In the genomic region with DNA sequence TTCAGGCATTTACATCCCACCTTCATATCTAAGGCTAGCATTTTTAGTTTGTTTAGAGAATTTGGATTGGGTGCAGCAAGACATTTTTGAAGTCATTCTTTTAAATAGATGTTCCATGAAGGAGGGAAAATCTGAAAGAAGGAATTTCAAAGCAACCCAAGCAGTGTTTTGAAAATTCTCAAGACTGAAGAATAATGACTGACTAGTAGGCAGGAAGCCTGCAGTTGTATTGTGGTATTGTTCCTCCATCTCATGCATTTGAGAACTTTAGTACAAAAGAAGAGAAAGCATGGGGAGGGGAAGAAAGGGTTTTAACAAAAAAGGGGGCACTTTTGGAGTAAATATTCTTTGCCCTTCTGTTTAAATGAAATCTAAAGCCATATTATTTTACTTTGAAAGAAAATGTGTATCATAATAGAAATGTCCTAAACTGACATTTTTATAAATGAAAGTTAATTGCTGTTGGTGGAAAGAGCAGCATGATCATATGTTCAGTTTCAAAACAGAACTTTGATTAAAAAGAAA, we compare ENCODE assay signal across 16 cellular contexts. TPM values are rescaled to one million over a fixed set of nuclear protein-coding genes. Genes with fewer than 3 reads are reported as not detected.
A peak's percentile ranks its signal among the peaks of the same experiment; 100 is the strongest.
DNase-seq lines count a peak whose midpoint lies in the region; ATAC-seq, FAIRE-seq and TF ChIP-seq lines count a peak whose summit lies in the region.
"Had no signal": no experiment of that assay in that cellular context is flagged by ENCODE, and none has a peak within 500 bp of the region (broad histone marks: within the 10 kb centered on the region; RNA-seq: fewer than 3 reads in every experiment).

No MANE protein-coding gene starts in this region.

- H3K79me2 ChIP-seq in endothelial cell of umbilical vein (ENCODE audit: control insufficient read depth, insufficient read depth, low read length), result peaks cover 82% of the 10 kb centered on the region

- TF ChIP-seq POLR2A in endothelial cell of umbilical vein (IDR thresholded peaks at IDR 0.05; ENCODE audit: low read depth, low read length), result no peak

- H3K4me3 Mint-ChIP-seq in CD4-positive, CD25-positive, alpha-beta regulatory T cell, result peak overlapping the region; percentile 54 to 81 (median 68)
- H3K4me3 Mint-ChIP-seq in WTC11, result no peak overlapping the region

- H3K27me3 ChIP-seq in CD4-positive, CD25-positive, alpha-beta regulatory T cell (ENCODE audit: control insufficient read depth, insufficient read depth, low read length), result no peaks in the 10 kb centered on the region
- H3K27me3 ChIP-seq in endothelial cell of umbilical vein (ENCODE audit: control insufficient read depth in 2 of 2, insufficient read depth in 2 of 2, low read length in 2 of 2), result no peaks in the 10 kb centered on the region
- H3K27me3 ChIP-seq: ascending aorta, stomach had no signal

- DNase-seq in CD4-positive, CD25-positive, alpha-beta regulatory T cell, result peak in 1 of 3 donors; percentile 39
- no peak for DNase-seq in GM18507 (ENCODE audit: extremely low spot score, insufficient read length, low read depth)
- DNase-seq in WTC11 (ENCODE audit: low spot score), result no peak
- DNase-seq in endothelial cell of umbilical vein (ENCODE audit: low read depth, low spot score), result peak; percentile 44
- no peak for DNase-seq in Ammon's horn (ENCODE audit: low spot score)
- DNase-seq: hippocampal formation, KBM-7, NCI-H1694, NCI-H524, stomach, T1000 had no signal

- peaks cover 47 to 83% (median 73%) of the 10 kb centered on the region in 4 donors for H3K4me1 Mint-ChIP-seq in CD4-positive, CD25-positive, alpha-beta regulatory T cell
- peaks cover 54% of the 10 kb centered on the region for H3K4me1 Mint-ChIP-seq in WTC11

- H3K9ac ChIP-seq in endothelial cell of umbilical vein (replicated peaks; ENCODE audit: extremely low read depth, insufficient read depth, low read length), result no peak overlapping the region

- CTCF ChIA-PET in WTC11 (lab: Charles Lee), result interaction anchor here (2.8 kb wide), 1 partner anchor 26 kb away, joined by 7 read pairs; no protein-coding TSS in a partner anchor
- CTCF ChIA-PET in endothelial cell of umbilical vein (lab: Charles Lee), result interaction anchor here (0.7 to 2.6 kb wide), 5 partner anchors 15 to 124 kb away, joined by 3 to 11 read pairs (median 3); no protein-coding TSS in a partner anchor

- peak overlapping the region; percentile 23 for H3K27ac ChIP-seq in CD4-positive, CD25-positive, alpha-beta regulatory T cell (ENCODE audit: insufficient read depth, low read length, poor library complexity, severe bottlenecking)
- no peak overlapping the region for H3K27ac ChIP-seq in endothelial cell of umbilical vein (ENCODE audit: insufficient read depth, low read depth, low read length)
- H3K27ac ChIP-seq: ascending aorta, coronary artery, stomach had no signal

- POLR2A ChIA-PET in WTC11 (lab: Charles Lee), result no interaction called here
- POLR2A ChIA-PET in endothelial cell of umbilical vein (lab: Charles Lee), result interaction anchor here (0.6 kb wide), 1 partner anchor 112 kb away, joined by 3 read pairs; no protein-coding TSS in a partner anchor

- no peaks in the 10 kb centered on the region for H4K20me1 ChIP-seq in endothelial cell of umbilical vein (replicated peaks; ENCODE audit: control insufficient read depth, extremely low read depth, insufficient read depth, low read length)

- peak; percentile 45 to 53 for ATAC-seq in CD4-positive, CD25-positive, alpha-beta regulatory T cell (ENCODE audit: low read depth in 2 of 2)
- ATAC-seq in WTC11 (no peak), HG02759 (IDR thresholded peaks at IDR 0.05; ENCODE audit: unreplicated experiment) (no peak), GM21737 (IDR thresholded peaks at IDR 0.05; ENCODE audit: unreplicated experiment) (no peak), HG02852 (IDR thresholded peaks at IDR 0.05; ENCODE audit: unreplicated experiment) (no peak)

- no peaks in the 10 kb centered on the region for H3K9me3 Mint-ChIP-seq in CD4-positive, CD25-positive, alpha-beta regulatory T cell
- no peaks in the 10 kb centered on the region for H3K9me3 Mint-ChIP-seq in WTC11

- peak overlapping the region; percentile 59 for H3K4me3 ChIP-seq in CD4-positive, CD25-positive, alpha-beta regulatory T cell (ENCODE audit: low read depth, low read length)
- no peak overlapping the region for H3K4me3 ChIP-seq in endothelial cell of umbilical vein (replicated peaks in 1 of 3; ENCODE audit: insufficient read depth in 1 of 3, low read depth in 1 of 3, low read length in 3 of 3)
- H3K4me3 ChIP-seq: ascending aorta, coronary artery, stomach had no signal

- H3K27ac Mint-ChIP-seq in CD4-positive, CD25-positive, alpha-beta regulatory T cell, result peak overlapping the region; percentile 4 to 74 (median 12)
- H3K27ac Mint-ChIP-seq in WTC11, result peak overlapping the region; percentile 65; the same call in 1 of the 2 replicates

- H3K27me3 Mint-ChIP-seq in CD4-positive, CD25-positive, alpha-beta regulatory T cell, result no peaks in the 10 kb centered on the region
- no peaks in the 10 kb centered on the region for H3K27me3 Mint-ChIP-seq in WTC11 (ENCODE audit: low read depth)

- FAIRE-seq in GM18507 (lab: Jason Lieb, UNC) (peak; percentile 66), endothelial cell of umbilical vein (lab: Jason Lieb, UNC) (peak; percentile 63)

- peaks cover 18% of the 10 kb centered on the region for H3K36me3 Mint-ChIP-seq in CD4-positive, CD25-positive, alpha-beta regulatory T cell
- H3K36me3 Mint-ChIP-seq in WTC11, result peaks cover 7% of the 10 kb centered on the region; the same call in 1 of the 2 replicates

- no peak overlapping the region for H2AFZ ChIP-seq in endothelial cell of umbilical vein (ENCODE audit: low read depth, low read length)

- H3K36me3 ChIP-seq in CD4-positive, CD25-positive, alpha-beta regulatory T cell (ENCODE audit: control insufficient read depth, insufficient read depth, low read length), result no peaks in the 10 kb centered on the region
- H3K36me3 ChIP-seq in endothelial cell of umbilical vein (ENCODE audit: control insufficient read depth in 2 of 2, extremely low read depth in 1 of 2, insufficient read depth in 2 of 2, low read length in 2 of 2), result no peaks in the 10 kb centered on the region
- H3K36me3 ChIP-seq: ascending aorta, stomach had no signal

- dilution Hi-C loops in endothelial cell of umbilical vein (cut with MboI; ENCODE audit: extremely low pct_ligation_motif_present, low sequenced_read_pairs), result no loop called here

- intact Hi-C loops in endothelial cell of umbilical vein (cut with micrococcal nuclease), result no loop called here

- no peak overlapping the region for H3K4me2 ChIP-seq in endothelial cell of umbilical vein (ENCODE audit: insufficient read depth, low read length)

- no TSS peak for BruUV-seq in endothelial cell of umbilical vein (replicated peaks; lab: Mats Ljungman, UMichigan)

- TF ChIP-seq CTCF in WTC11 (IDR thresholded peaks at IDR 0.05) (no peak), endothelial cell of umbilical vein (IDR thresholded peaks at IDR 0.05; ENCODE audit: extremely low read depth in 1 of 2, insufficient read depth in 1 of 2, low read depth in 1 of 2, low read length in 2 of 2) (no peak)

- H3K9me1 ChIP-seq in endothelial cell of umbilical vein (replicated peaks; ENCODE audit: control insufficient read depth, extremely low read depth, insufficient read depth, low read length), result no peaks in the 10 kb centered on the region

- H3K4me1 ChIP-seq in CD4-positive, CD25-positive, alpha-beta regulatory T cell (ENCODE audit: control insufficient read depth, insufficient read depth, low read length, poor library complexity, severe bottlenecking), result peaks cover 56% of the 10 kb centered on the region
- H3K4me1 ChIP-seq in endothelial cell of umbilical vein (ENCODE audit: control insufficient read depth, extremely low read depth, insufficient read depth, low read length), result peaks cover 9% of the 10 kb centered on the region

- no peaks in the 10 kb centered on the region for H3K9me3 ChIP-seq in CD4-positive, CD25-positive, alpha-beta regulatory T cell (ENCODE audit: control insufficient read depth in 2 of 2, low read length in 2 of 2)
- H3K9me3 ChIP-seq in endothelial cell of umbilical vein (replicated peaks; ENCODE audit: control insufficient read depth, insufficient read depth, low read length), result no peaks in the 10 kb centered on the region
- H3K9me3 ChIP-seq: ascending aorta, stomach had no signal

TF ChIP-seq in WTC11, 78 proteins besides CTCF, POLR2A, EP300 and RAD21 (continues in another document):
- TF ChIP-seq FOXK1 (CRISPR knock-in tag; IDR thresholded peaks at IDR 0.05), result no peak
- no peak for TF ChIP-seq IRF2 (CRISPR knock-in tag; IDR thresholded peaks at IDR 0.05; ENCODE audit: borderline replicate concordance, low read depth)
- no peak for TF ChIP-seq PRRX2 (CRISPR knock-in tag; IDR thresholded peaks at IDR 0.05)

TF ChIP-seq in endothelial cell of umbilical vein, 7 proteins besides CTCF, POLR2A, EP300 and RAD21:
- TF ChIP-seq GATA2 (IDR thresholded peaks at IDR 0.05; ENCODE audit: insufficient read depth, insufficient read length, low read depth, low read length) (no peak), EZH2 (IDR thresholded peaks at IDR 0.05; ENCODE audit: borderline replicate concordance, low read depth, low read length, severe bottlenecking) (no peak), MYC (IDR thresholded peaks at IDR 0.05; ENCODE audit: low read depth, low read length) (no peak), FOS (IDR thresholded peaks at IDR 0.05; ENCODE audit: borderline replicate concordance, insufficient read depth, low read length) (no peak), POLR2AphosphoS5 (IDR thresholded peaks at IDR 0.05; ENCODE audit: insufficient read depth, low read depth, low read length) (no peak), JUN (IDR thresholded peaks at IDR 0.05; ENCODE audit: borderline replicate concordance, insufficient read depth, insufficient read length, low read depth) (no peak)
- TF ChIP-seq, protein P1, sequence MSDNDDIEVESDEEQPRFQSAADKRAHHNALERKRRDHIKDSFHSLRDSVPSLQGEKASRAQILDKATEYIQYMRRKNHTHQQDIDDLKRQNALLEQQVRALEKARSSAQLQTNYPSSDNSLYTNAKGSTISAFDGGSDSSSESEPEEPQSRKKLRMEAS (IDR thresholded peaks at IDR 0.05; ENCODE audit: insufficient read depth, insufficient read length), result no peak

RNA-seq across cellular contexts. Expression of gene NCOA3, which starts 6.6 kb away (rescaled TPM):
- 86.6 TPM for total RNA-seq in CD4-positive, CD25-positive, alpha-beta regulatory T cell
- polyA plus RNA-seq in CD4-positive, CD25-positive, alpha-beta regulatory T cell, result 10 to 100 TPM; 21.4 to 32.3 (median 24.0) TPM
- total RNA-seq in WTC11 (2021) (20.2 to 25.2 TPM (median 21.5 TPM) in 3 replicates), endothelial cell of umbilical vein (26.7 and 35.6 TPM in 2 replicates)
- polyA plus RNA-seq in endothelial cell of umbilical vein, result 10.7 and 12.0 TPM in 2 replicates
- polyA plus RNA-seq in endothelial cell of umbilical vein (2011; cell fraction: cytosol; rRNA removed), result 10.6 and 10.7 TPM in 2 replicates
- 31.8 and 35.8 TPM in 2 replicates for polyA plus RNA-seq in endothelial cell of umbilical vein (2011; cell fraction: nucleus; rRNA removed)
- polyA plus RNA-seq in endothelial cell of umbilical vein (2012), result 16.0 and 18.8 TPM in 2 replicates
- 39.9 and 40.3 TPM in 2 replicates for polyA minus RNA-seq in endothelial cell of umbilical vein
- polyA minus RNA-seq in endothelial cell of umbilical vein (2011; cell fraction: cytosol; rRNA and poly(A)+ RNA removed), result 26.3 TPM
- 33.4 and 48.6 TPM in 2 replicates for polyA minus RNA-seq in endothelial cell of umbilical vein (2011; cell fraction: nucleus; rRNA and poly(A)+ RNA removed)

Comparison
In these comparisons a context has a peak if more than half of its experiments do, and no peak if none do; other contexts are left out.
1. ATAC-seq: peak in CD4-positive, CD25-positive, alpha-beta regulatory T cell (2 of 2); none in WTC11 (single experiment), HG02759 (single experiment), GM21737 (single experiment) and HG02852 (single experiment).